Comparison of ENCODE assay signal across 1 cellular context in genomic region chr6:43769526-43770416, GRCh38.
TF ChIP-seq lines count a peak whose summit lies in the region.

Gene VEGFA, plus strand, starts transcription at chr6:43770211.

TF ChIP-seq in H1, 55 proteins besides CTCF, POLR2A, EP300 and RAD21 (continued from another document):
- TF ChIP-seq E2F6 (IDR thresholded peaks at IDR 0.05), result 0 out of 2 replicates have a peak, but pooled peaks have one; percentile 36
- TF ChIP-seq TAF1 (IDR thresholded peaks at IDR 0.05; ENCODE audit: low read depth, low read length), result peak; percentile 49; the same call in 1 of the 2 replicates
- TF ChIP-seq CBX8 (IDR thresholded peaks at IDR 0.05; ENCODE audit: borderline replicate concordance, low read depth, low read length), result no peak
